Comparison of ENCODE assay signal across 35 cellular contexts in genomic region chr2:208174144-208174543, GRCh38. TPM values are rescaled to one million over a fixed set of nuclear protein-coding genes. Genes with fewer than 3 reads are reported as not detected.
"Had no signal": no experiment of that assay in that cellular context is flagged by ENCODE, and none has a peak within 500 bp of the region (broad histone marks: within the 10 kb centered on the region; RNA-seq: fewer than 3 reads in every experiment).

No MANE protein-coding gene starts in this region.

- H3K9me3 Mint-ChIP-seq: endodermal cell; mesothelial cell of epicardium; naive B cell; natural killer cell treated with Interleukin-12 subunit alpha and Interleukin-12 subunit beta and Interleukin-15 and Interleukin-18, amount 100 ng/mL, for 72 hours; neural crest cell; stimulated activated naive CD8-positive, alpha-beta T cell treated with anti-CD3 and anti-CD28 coated beads, Interleukin-15, amount 100 ng/mL, for 72 hours; type B pancreatic cell had no signal

- H3K9ac ChIP-seq: parathyroid adenoma had no signal

- H3K27ac Mint-ChIP-seq: endodermal cell; mesothelial cell of epicardium; naive B cell; natural killer cell treated with Interleukin-12 subunit alpha and Interleukin-12 subunit beta and Interleukin-15 and Interleukin-18, amount 100 ng/mL, for 72 hours; progenitor cell of endocrine pancreas; type B pancreatic cell had no signal

- H3K36me3 ChIP-seq: gastrocnemius medialis, thyroid gland had no signal

- H3K4me3 ChIP-seq: gastrocnemius medialis, hepatocyte, lung, mucosa of descending colon, smooth muscle cell, thyroid gland had no signal

- H3K4me3 Mint-ChIP-seq: endodermal cell; mesothelial cell of epicardium; naive B cell; natural killer cell treated with Interleukin-12 subunit alpha and Interleukin-12 subunit beta and Interleukin-15 and Interleukin-18, amount 100 ng/mL, for 72 hours; neural crest cell; stimulated activated naive CD8-positive, alpha-beta T cell treated with anti-CD3 and anti-CD28 coated beads, Interleukin-15, amount 100 ng/mL, for 72 hours; type B pancreatic cell had no signal

- H3K27ac ChIP-seq: epithelial cell of prostate, gastrocnemius medialis, hepatocyte, parathyroid adenoma, thyroid gland had no signal

- H3K27me3 ChIP-seq: gastrocnemius medialis, hepatocyte, thyroid gland had no signal

- H3K4me1 ChIP-seq: parathyroid adenoma had no signal

- ATAC-seq: esophagus mucosa; gastrocnemius medialis; left lobe of liver; mucosa of descending colon; natural killer cell treated with Interleukin-12 subunit alpha and Interleukin-12 subunit beta and Interleukin-15 and Interleukin-18, amount 100 ng/mL, for 72 hours; sciatic nerve had no signal

- DNase-seq: effector CD8-positive, alpha-beta T cell; endodermal cell; foreskin fibroblast; gastrocnemius medialis; head of caudate nucleus; kidney; mesenchymal stem cell; mucosa of descending colon; naive B cell; stimulated activated CD4-positive, alpha-beta T cell treated with anti-CD3 and anti-CD28 coated beads, Interleukin-12 subunit alpha, Interleukin-12 subunit beta, amount 100 ng/mL, for 4 hours; stimulated activated CD4-positive, alpha-beta T cell treated with anti-CD3 and anti-CD28 coated beads, Interleukin-1b, Interleukin-23, amount 100 ng/mL, for 48 hours; stimulated activated CD4-positive, alpha-beta T cell treated with anti-CD3 and anti-CD28 coated beads, Interleukin-4, amount 100 ng/mL, for 1 hour; stimulated activated CD8-positive, alpha-beta memory T cell treated with anti-CD3 and anti-CD28 coated beads, Interleukin-4, amount 100 ng/mL, for 48 hours; stimulated activated naive CD4-positive, alpha-beta T cell; stimulated activated naive CD8-positive, alpha-beta T cell treated with anti-CD3 and anti-CD28 coated beads, Interleukin-15, amount 100 ng/mL, for 72 hours; thyroid gland had no signal

- H3K9me3 ChIP-seq: gastrocnemius medialis, mucosa of descending colon, thyroid gland had no signal

- H3K36me3 Mint-ChIP-seq: mesothelial cell of epicardium; naive B cell; natural killer cell treated with Interleukin-12 subunit alpha and Interleukin-12 subunit beta and Interleukin-15 and Interleukin-18, amount 100 ng/mL, for 72 hours; type B pancreatic cell had no signal

- H2AFZ ChIP-seq: hepatocyte, parathyroid adenoma had no signal

- H3K4me2 ChIP-seq: hepatocyte, smooth muscle cell had no signal

- H3K27me3 Mint-ChIP-seq: progenitor cell of endocrine pancreas, type B pancreatic cell had no signal

- H3K79me2 ChIP-seq: hepatocyte, parathyroid adenoma had no signal

RNA-seq across cellular contexts. Expression of gene CRYGA, which starts 10.8 kb away (rescaled TPM):
- total RNA-seq: endodermal cell; esophagus mucosa; gastrocnemius medialis; glomerular endothelial cell; hepatocyte; kidney; left lobe of liver; liver; lung; mesothelial cell of epicardium; mucosa of descending colon; natural killer cell treated with Interleukin-12 subunit alpha and Interleukin-12 subunit beta and Interleukin-15 and Interleukin-18, amount 100 ng/mL, for 72 hours; neural crest cell; osteoblast; progenitor cell of endocrine pancreas; sciatic nerve; smooth muscle cell; subcutaneous adipose tissue; temporal lobe; thyroid gland; urinary bladder had no signal
- polyA plus RNA-seq: hepatocyte, liver, lung, smooth muscle cell, urinary bladder had no signal

RNA-seq across cellular contexts. Expression of gene C2orf80, which starts 15.7 kb away (rescaled TPM):
- total RNA-seq: esophagus mucosa; gastrocnemius medialis; glomerular endothelial cell; hepatocyte; kidney; left lobe of liver; liver; mesothelial cell of epicardium; mucosa of descending colon; natural killer cell treated with Interleukin-12 subunit alpha and Interleukin-12 subunit beta and Interleukin-15 and Interleukin-18, amount 100 ng/mL, for 72 hours; osteoblast; progenitor cell of endocrine pancreas; sciatic nerve; smooth muscle cell; subcutaneous adipose tissue; thyroid gland had no signal
- polyA plus RNA-seq: hepatocyte, liver, smooth muscle cell, urinary bladder had no signal

RNA-seq across cellular contexts. Expression of gene CRYGB, which starts 28.2 kb away (rescaled TPM):
- total RNA-seq: esophagus mucosa; gastrocnemius medialis; glomerular endothelial cell; hepatocyte; kidney; left lobe of liver; liver; lung; mesothelial cell of epicardium; mucosa of descending colon; natural killer cell treated with Interleukin-12 subunit alpha and Interleukin-12 subunit beta and Interleukin-15 and Interleukin-18, amount 100 ng/mL, for 72 hours; neural crest cell; osteoblast; progenitor cell of endocrine pancreas; sciatic nerve; smooth muscle cell; subcutaneous adipose tissue; temporal lobe; thyroid gland; urinary bladder had no signal
- polyA plus RNA-seq: hepatocyte, liver, lung, smooth muscle cell, urinary bladder had no signal

RNA-seq across cellular contexts. Expression of gene CRYGC, which starts 44.5 kb away (rescaled TPM):
- total RNA-seq: endodermal cell; esophagus mucosa; gastrocnemius medialis; glomerular endothelial cell; hepatocyte; kidney; left lobe of liver; liver; lung; mesothelial cell of epicardium; mucosa of descending colon; natural killer cell treated with Interleukin-12 subunit alpha and Interleukin-12 subunit beta and Interleukin-15 and Interleukin-18, amount 100 ng/mL, for 72 hours; neural crest cell; osteoblast; progenitor cell of endocrine pancreas; sciatic nerve; smooth muscle cell; subcutaneous adipose tissue; temporal lobe; thyroid gland; urinary bladder had no signal
- polyA plus RNA-seq: liver, lung, smooth muscle cell, urinary bladder had no signal

RNA-seq across cellular contexts. Expression of gene CRYGD, which starts 49.8 kb away (rescaled TPM):
- total RNA-seq: esophagus mucosa; gastrocnemius medialis; glomerular endothelial cell; hepatocyte; kidney; left lobe of liver; liver; lung; mesothelial cell of epicardium; mucosa of descending colon; natural killer cell treated with Interleukin-12 subunit alpha and Interleukin-12 subunit beta and Interleukin-15 and Interleukin-18, amount 100 ng/mL, for 72 hours; neural crest cell; osteoblast; progenitor cell of endocrine pancreas; sciatic nerve; smooth muscle cell; subcutaneous adipose tissue; thyroid gland had no signal
- polyA plus RNA-seq: liver, lung, smooth muscle cell, urinary bladder had no signal
